Comparison of ENCODE assay signal across 15 cellular contexts in the genomic region with DNA sequence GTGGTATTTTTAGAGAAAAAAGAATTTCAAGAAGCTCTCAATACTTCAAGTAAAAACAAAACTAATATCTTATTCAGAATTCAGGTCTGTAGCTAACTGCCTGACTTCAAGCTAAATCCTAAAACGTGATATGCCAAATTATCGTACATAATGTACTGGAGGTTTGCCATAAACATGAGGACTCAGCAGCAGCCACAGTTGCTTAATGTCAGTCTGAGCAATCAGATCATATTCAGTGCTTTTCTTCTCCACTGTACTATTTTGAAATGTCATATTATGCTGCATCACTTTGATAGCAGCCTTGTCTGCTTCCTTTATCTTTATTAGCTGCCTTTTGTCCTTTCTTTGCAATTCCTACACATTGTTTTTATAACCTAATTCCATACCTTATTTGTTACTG.
DNase-seq lines count a peak whose midpoint lies in the region; TF ChIP-seq lines count a peak whose summit lies in the region.
"Had no signal": no experiment of that assay in that cellular context is flagged by ENCODE, and none has a peak within 500 bp of the region (broad histone marks: within the 10 kb centered on the region; RNA-seq: fewer than 3 reads in every experiment).

No MANE protein-coding gene starts in this region.

- H2AFZ ChIP-seq in SK-N-SH (ENCODE audit: low read depth), result peak overlapping the region; percentile 58; the same call in 1 of the 2 replicates

- WGBS in SK-N-SH (ENCODE audit: low lambda C conversion rate), result 10% methylated on average over 2 of the region's 2 CpGs

- H3K9me3 ChIP-seq in SK-N-SH (no peaks in the 10 kb centered on the region), A673 (ENCODE audit: low read depth, low read length, poor library complexity, severe bottlenecking) (no peaks in the 10 kb centered on the region)
- H3K9me3 ChIP-seq: BLaER1 had no signal

- H3K4me1 Mint-ChIP-seq in HFFc6 (ENCODE audit: low read depth), result peaks cover 44% of the 10 kb centered on the region

- TF ChIP-seq EP300 in SK-N-SH (IDR thresholded peaks at IDR 0.05; ENCODE audit: borderline replicate concordance in 1 of 2, low read depth in 1 of 2, low read length in 1 of 2), result no peak

- H3K36me3 ChIP-seq in SK-N-SH (replicated peaks in 1 of 2; ENCODE audit: control insufficient read depth in 1 of 2, insufficient read depth in 2 of 2, low read length in 1 of 2), result no peaks in the 10 kb centered on the region
- no peaks in the 10 kb centered on the region for H3K36me3 ChIP-seq in A673 (ENCODE audit: insufficient read depth, low read length, poor library complexity, severe bottlenecking)
- H3K36me3 ChIP-seq: BLaER1 had no signal

- peaks cover 2% of the 10 kb centered on the region; the same call in 1 of the 2 replicates for H3K27me3 Mint-ChIP-seq in HFFc6 (ENCODE audit: insufficient read depth)

- BruUV-seq in A673 (replicated peaks; lab: Mats Ljungman, UMichigan), result no TSS peak

- H3K9me2 ChIP-seq in SK-N-SH, result no peaks in the 10 kb centered on the region

- H3K27ac ChIP-seq in SK-N-SH (ENCODE audit: low read depth in 2 of 2, low read length in 1 of 2) (peak overlapping the region in 1 of 2 experiments; percentile 25; a peak in 1 of 4 replicates), A673 (ENCODE audit: low read depth, low read length, poor library complexity, severe bottlenecking) (no peak overlapping the region)
- H3K27ac ChIP-seq: BLaER1 had no signal

- H3K27me3 ChIP-seq in SK-N-SH (ENCODE audit: insufficient read depth) (no peaks in the 10 kb centered on the region), A673 (replicated peaks; ENCODE audit: insufficient read depth, low read depth, low read length, poor library complexity) (peaks cover 21% of the 10 kb centered on the region)
- H3K27me3 ChIP-seq: BLaER1 had no signal

- no peaks in the 10 kb centered on the region for H4K20me1 ChIP-seq in SK-N-SH (ENCODE audit: insufficient read depth)
- H4K20me1 ChIP-seq: BLaER1 had no signal

- H3K9ac ChIP-seq in SK-N-SH, result no peak overlapping the region
- H3K9ac ChIP-seq: BLaER1 had no signal

- no peak overlapping the region for H3K4me3 ChIP-seq in SK-N-SH (ENCODE audit: low read depth in 2 of 2, low read length in 1 of 2)
- no peak overlapping the region for H3K4me3 ChIP-seq in A673 (ENCODE audit: low read depth, low read length, poor library complexity, severe bottlenecking)
- H3K4me3 ChIP-seq: BLaER1 had no signal

- H3F3A ChIP-seq in SK-N-SH (replicated peaks; ENCODE audit: insufficient read depth), result peaks cover 10% of the 10 kb centered on the region

- TF ChIP-seq RAD21 in SK-N-SH (IDR thresholded peaks at IDR 0.05; ENCODE audit: low read length), result no peak

- H3K4me1 ChIP-seq in SK-N-SH (ENCODE audit: control insufficient read depth in 1 of 2, insufficient read depth in 2 of 2, low read depth in 1 of 2, low read length in 1 of 2) (no peaks in the 10 kb centered on the region; a peak in 1 of 4 replicates), A673 (ENCODE audit: insufficient read depth, low read length, poor library complexity, severe bottlenecking) (no peaks in the 10 kb centered on the region)
- H3K4me1 ChIP-seq: BLaER1 had no signal

- DNase-seq in HFFc6, result no peak
- no peak for DNase-seq in SK-N-SH
- DNase-seq in fibroblast of peridontal ligament (ENCODE audit: extremely low read depth), result peak; percentile 32
- peak; percentile 36 for DNase-seq in stromal cell of bone marrow (ENCODE audit: low read depth)
- DNase-seq in activated naive CD4-positive, alpha-beta T cell treated with anti-CD3 and anti-CD28 coated beads, Interleukin-2, amount 50 U/mL, for 16 hours, result no peak
- no peak for DNase-seq in A673 (ENCODE audit: low spot score)
- no peak for DNase-seq in activated CD8-positive, alpha-beta memory T cell treated with anti-CD3 and anti-CD28 coated beads for 24 hours
- DNase-seq: Kasumi-1; NCI-H1105 treated with DMSO at 0.1 percent for 48 hours; NCI-H187; NCI-H526 treated with DMSO at 0.1 percent for 48 hours; NK-92 treated with Interleukin-12 subunit alpha and Interleukin-12 subunit beta, amount 100 ng/mL, for 24 hours; RPMI8226; SW 1271 had no signal

- intact Hi-C loops in A673 (cut with micrococcal nuclease; ENCODE audit: unreplicated experiment), result no loop called here

- POLR2A ChIA-PET in SK-N-SH (lab: Yijun Ruan, JAX), result no interaction called here
- POLR2A ChIA-PET in A673 (lab: Charles Lee; ENCODE audit: low non-redundant PET), result no interaction called here

- no peaks in the 10 kb centered on the region for H3K36me3 Mint-ChIP-seq in HFFc6 (ENCODE audit: low read depth)

- peak overlapping the region; percentile 46; the same call in 1 of the 2 replicates for H3K27ac Mint-ChIP-seq in HFFc6

- no peak overlapping the region for H3K4me3 Mint-ChIP-seq in HFFc6

- no peaks in the 10 kb centered on the region for H3K79me2 ChIP-seq in SK-N-SH (ENCODE audit: insufficient read depth)

- H3K9me3 Mint-ChIP-seq in HFFc6, result no peaks in the 10 kb centered on the region

- CTCF ChIA-PET in SK-N-SH (lab: Yijun Ruan, JAX) (no interaction called here), A673 (lab: Charles Lee) (no interaction called here)

- TF ChIP-seq CTCF in HFFc6 (IDR thresholded peaks at IDR 0.05) (no peak), SK-N-SH (IDR thresholded peaks at IDR 0.05) (no peak), A673 (conservative IDR thresholded peaks at IDR 0.05; ENCODE audit: low read depth, low read length) (no peak)

- no peak overlapping the region for H3K4me2 ChIP-seq in SK-N-SH
- H3K4me2 ChIP-seq: BLaER1 had no signal

TF ChIP-seq in SK-N-SH, 30 proteins besides CTCF, POLR2A, EP300 and RAD21:
- TF ChIP-seq, protein P1, sequence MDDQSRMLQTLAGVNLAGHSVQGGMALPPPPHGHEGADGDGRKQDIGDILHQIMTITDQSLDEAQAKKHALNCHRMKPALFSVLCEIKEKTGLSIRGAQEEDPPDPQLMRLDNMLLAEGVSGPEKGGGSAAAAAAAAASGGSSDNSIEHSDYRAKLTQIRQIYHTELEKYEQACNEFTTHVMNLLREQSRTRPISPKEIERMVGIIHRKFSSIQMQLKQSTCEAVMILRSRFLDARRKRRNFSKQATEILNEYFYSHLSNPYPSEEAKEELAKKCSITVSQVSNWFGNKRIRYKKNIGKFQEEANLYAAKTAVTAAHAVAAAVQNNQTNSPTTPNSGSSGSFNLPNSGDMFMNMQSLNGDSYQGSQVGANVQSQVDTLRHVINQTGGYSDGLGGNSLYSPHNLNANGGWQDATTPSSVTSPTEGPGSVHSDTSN (IDR thresholded peaks at IDR 0.05), result peak; percentile 48; the same call in 1 of the 2 replicates
- no peak for TF ChIP-seq RXRA (IDR thresholded peaks at IDR 0.05; ENCODE audit: borderline replicate concordance, low read depth)
TF ChIP-seq in SK-N-SH: peak in this region for 1.

Comparison
In these comparisons a context has a peak if more than half of its experiments do, and no peak if none do; other contexts are left out.
1. DNase-seq: peak in fibroblast of peridontal ligament (single experiment) and stromal cell of bone marrow (single experiment); none in HFFc6 (single experiment), SK-N-SH (single experiment), activated naive CD4-positive, alpha-beta T cell treated with anti-CD3 and anti-CD28 coated beads, Interleukin-2, amount 50 U/mL, for 16 hours (single experiment), A673 (single experiment) and activated CD8-positive, alpha-beta memory T cell treated with anti-CD3 and anti-CD28 coated beads for 24 hours (single experiment).